ENCODE assay signal across 8 cellular contexts in genomic region chr19:3985643-3986259, GRCh38. TPM values are rescaled to one million over a fixed set of nuclear protein-coding genes. Genes with fewer than 3 reads are reported as not detected.
DNase-seq lines count a peak whose midpoint lies in the region; ATAC-seq and TF ChIP-seq lines count a peak whose summit lies in the region.

No MANE protein-coding gene starts in this region.

- dilution Hi-C loops in mammary epithelial cell (cut with HindIII; ENCODE audit: low sequenced_read_pairs): no loop called here

- H3K27me3 Mint-ChIP-seq in HFFc6 (ENCODE audit: insufficient read depth): peaks cover 40% of the 10 kb centered on the region

- CTCF ChIA-PET in AG04450 (lab: Charles Lee): interaction anchor here (0.6 to 1.7 kb wide), 6 partner anchors 154 to 1594 kb away, joined by 3 to 17 read pairs (median 4); no protein-coding TSS in a partner anchor
- CTCF ChIA-PET in mammary epithelial cell (lab: Charles Lee; ENCODE audit: low non-redundant PET): interaction anchor here (0.6 kb wide), 1 partner anchor 16 kb away, joined by 4 read pairs; no protein-coding TSS in a partner anchor

- peaks cover 33% of the 10 kb centered on the region for H4K20me1 ChIP-seq in mammary epithelial cell (ENCODE audit: insufficient read depth, low read length)

- in situ Hi-C loops in mammary epithelial cell (cut with MboI; ENCODE audit: low sequenced_read_pairs in 2 of 2): loop anchor here in 1 of 2 donors (10.0 kb wide), 1 partner anchor 219 kb away; no protein-coding TSS in a partner anchor

- peak overlapping the region; percentile 48 for H2AFZ ChIP-seq in mammary epithelial cell (ENCODE audit: low read depth, low read length)

- H3K9me3 ChIP-seq in AG04450 (ENCODE audit: control insufficient read depth, insufficient read depth, low read length) (no peaks in the 10 kb centered on the region; the same call in 1 of the 2 replicates), mammary epithelial cell (replicated peaks; ENCODE audit: insufficient read depth, low read length) (no peaks in the 10 kb centered on the region), muscle layer of colon (ENCODE audit: low read length) (no peaks in the 10 kb centered on the region)

- H3K9me3 Mint-ChIP-seq in HFFc6: peaks cover 14% of the 10 kb centered on the region

- H3K27ac Mint-ChIP-seq in HFFc6: peak overlapping the region; percentile 98

- H3K79me2 ChIP-seq in mammary epithelial cell (ENCODE audit: insufficient read depth, low read length): peaks cover 46% of the 10 kb centered on the region

- H3K27ac ChIP-seq in AG04450 (ENCODE audit: low read depth, low read length) (peak overlapping the region; percentile 75), mammary epithelial cell (ENCODE audit: insufficient read depth, low read depth, low read length) (no peak overlapping the region), muscle layer of colon (ENCODE audit: low read depth, low read length) (peak overlapping the region; percentile 96)

- H3K4me3 ChIP-seq in AG04450 (ENCODE audit: low read depth, low read length): peak overlapping the region; percentile 97
- peak overlapping the region; percentile 77 to 95 (median 82) for H3K4me3 ChIP-seq in mammary epithelial cell (replicated peaks in 1 of 3; ENCODE audit: insufficient read depth in 1 of 3, low read depth in 2 of 3, low read length in 3 of 3)
- H3K4me3 ChIP-seq in muscle layer of colon (ENCODE audit: low read depth in 1 of 2, low read length in 2 of 2): peak overlapping the region; percentile 88 to 99

- no peaks in the 10 kb centered on the region for H3K27me3 ChIP-seq in AG04450 (ENCODE audit: control insufficient read depth, insufficient read depth, low read length)
- H3K27me3 ChIP-seq in mammary epithelial cell (ENCODE audit: insufficient read depth, low read length): no peaks in the 10 kb centered on the region
- no peaks in the 10 kb centered on the region for H3K27me3 ChIP-seq in muscle layer of colon (ENCODE audit: control insufficient read depth in 1 of 2, insufficient read depth in 2 of 2, low read length in 2 of 2)

- peaks cover 51% of the 10 kb centered on the region for H3K4me1 ChIP-seq in mammary epithelial cell (ENCODE audit: insufficient read depth, low read length)
- H3K4me1 ChIP-seq in muscle layer of colon (ENCODE audit: insufficient read depth, low read length): peaks cover 37% of the 10 kb centered on the region

- H3K9ac ChIP-seq in mammary epithelial cell (ENCODE audit: insufficient read depth, low read length): peak overlapping the region; percentile 11
- no peak overlapping the region for H3K9ac ChIP-seq in muscle layer of colon (ENCODE audit: low read length)

- peaks cover 36% of the 10 kb centered on the region for H3K36me3 Mint-ChIP-seq in HFFc6 (ENCODE audit: low read depth)

- DNase-seq in AG04450 (ENCODE audit: low read depth, low spot score) (no peak), HFFc6 (no peak), mammary epithelial cell (no peak), MV-4-11 (lab: John Stamatoyannopoulos, UW) (no peak)

- H3K4me2 ChIP-seq in mammary epithelial cell (ENCODE audit: insufficient read depth, low read depth, low read length): peak overlapping the region; percentile 85

- 9% methylated on average over 16 of the region's 19 CpGs for WGBS in mammary epithelial cell (ENCODE audit: low coverage, missing lambda C conversion rate)

- no TSS peak for BruUV-seq in mammary epithelial cell (replicated peaks; lab: Mats Ljungman, UMichigan)

- H3K4me3 Mint-ChIP-seq in HFFc6: peak overlapping the region; percentile 99

- no peak for TF ChIP-seq CTCF in AG04450 (IDR thresholded peaks at IDR 0.05; ENCODE audit: low read depth, low read length)
- TF ChIP-seq CTCF in HFFc6 (IDR thresholded peaks at IDR 0.05): no peak
- no peak for TF ChIP-seq CTCF in mammary epithelial cell (conservative IDR thresholded peaks at IDR 0.05 in 1 of 2, IDR thresholded peaks at IDR 0.05 in 1 of 2; ENCODE audit: extremely low read depth in 1 of 2, insufficient read depth in 1 of 2, low read depth in 1 of 2, low read length in 2 of 2)

- H3K4me1 Mint-ChIP-seq in HFFc6 (ENCODE audit: low read depth): peaks cover 51% of the 10 kb centered on the region

- POLR2A ChIA-PET in AG04450 (lab: Yijun Ruan, JAX): interaction anchor here (0.6 to 8.1 kb wide), 18 partner anchors 10 to 357 kb away, joined by 3 to 221 read pairs (median 6); partner anchors contain the start of genes DAPK3, MRPL54 and PIAS4

- ATAC-seq in HG03460 (IDR thresholded peaks at IDR 0.05; ENCODE audit: unreplicated experiment): no peak
- ATAC-seq in GM19455 (IDR thresholded peaks at IDR 0.05; ENCODE audit: unreplicated experiment): no peak
- ATAC-seq in HG03097 (IDR thresholded peaks at IDR 0.05; ENCODE audit: low FRiP score, unreplicated experiment): no peak

- H3K36me3 ChIP-seq in mammary epithelial cell (ENCODE audit: insufficient read depth, low read length) (peaks cover 28% of the 10 kb centered on the region), muscle layer of colon (ENCODE audit: insufficient read depth, low read length) (peaks cover 39% of the 10 kb centered on the region)

- intact Hi-C loops in mammary epithelial cell (cut with micrococcal nuclease): loop anchor here (1.0 to 5.0 kb wide), 6 partner anchors 15 to 223 kb away; partner anchors contain the start of genes APBA3, DAPK3 and MRPL54

RNA-seq across cellular contexts. Expression of gene EEF2, which starts 0.5 kb away (rescaled TPM):
- polyA plus RNA-seq in AG04450 (2011; rRNA removed): 1,648 and 1,697 TPM in 2 replicates
- 1,375 and 1,770 TPM in 2 replicates for polyA minus RNA-seq in AG04450 (2011; rRNA and poly(A)+ RNA removed)
- 1,000 to 10,000 TPM; 2,555 to 2,867 (median 2,696) TPM for total RNA-seq in HFFc6 (2021; fragmentation: NEBNext Ultra II Directional; extraction: Animal tissue kit (Norgen Biotek cat#: 25700))
- total RNA-seq in mammary epithelial cell: 1,000 to 10,000 TPM; 2,299 to 2,969 TPM
- 1,137 TPM for polyA plus RNA-seq in mammary epithelial cell
- 1,027 TPM for polyA minus RNA-seq in mammary epithelial cell

RNA-seq across cellular contexts. Expression of gene DAPK3, which starts 14.9 kb away (rescaled TPM):
- polyA plus RNA-seq in AG04450 (2011; rRNA removed): 105 and 149 TPM in 2 replicates
- polyA minus RNA-seq in AG04450 (2011; rRNA and poly(A)+ RNA removed): 89.6 and 138 TPM in 2 replicates
- 100 to 1,000 TPM; 116 to 140 (median 128) TPM for total RNA-seq in HFFc6 (2021; fragmentation: NEBNext Ultra II Directional; extraction: Animal tissue kit (Norgen Biotek cat#: 25700))
- total RNA-seq in mammary epithelial cell: 10 to 100 TPM; 69.2 to 99.9 TPM
- 37.3 TPM for polyA plus RNA-seq in mammary epithelial cell
- polyA minus RNA-seq in mammary epithelial cell: 92.3 TPM

RNA-seq across cellular contexts. Expression of gene PIAS4, which starts 21.8 kb away (rescaled TPM):
- polyA plus RNA-seq in AG04450 (2011; rRNA removed): 9.0 and 12.0 TPM in 2 replicates
- 13.6 and 17.2 TPM in 2 replicates for polyA minus RNA-seq in AG04450 (2011; rRNA and poly(A)+ RNA removed)
- 10 to 100 TPM; 20.0 to 26.0 (median 23.3) TPM for total RNA-seq in HFFc6 (2021; fragmentation: NEBNext Ultra II Directional; extraction: Animal tissue kit (Norgen Biotek cat#: 25700))
- 10 to 100 TPM; 20.8 to 29.9 TPM for total RNA-seq in mammary epithelial cell
- 11.5 TPM for polyA plus RNA-seq in mammary epithelial cell
- 13.7 TPM for polyA minus RNA-seq in mammary epithelial cell

RNA-seq across cellular contexts. Expression of gene NMRK2, which starts 52.9 kb away (rescaled TPM):
- polyA plus RNA-seq in AG04450 (2011; rRNA removed) (not detected in 2 replicates), mammary epithelial cell (not detected)
- not detected in 2 replicates for polyA minus RNA-seq in AG04450 (2011; rRNA and poly(A)+ RNA removed)
- not detected for total RNA-seq in HFFc6 (2021; fragmentation: NEBNext Ultra II Directional; extraction: Animal tissue kit (Norgen Biotek cat#: 25700))
- not detected for total RNA-seq in mammary epithelial cell
- polyA minus RNA-seq in mammary epithelial cell: not detected
